8 cellular contexts compared by ENCODE assay signal in the genomic region with DNA sequence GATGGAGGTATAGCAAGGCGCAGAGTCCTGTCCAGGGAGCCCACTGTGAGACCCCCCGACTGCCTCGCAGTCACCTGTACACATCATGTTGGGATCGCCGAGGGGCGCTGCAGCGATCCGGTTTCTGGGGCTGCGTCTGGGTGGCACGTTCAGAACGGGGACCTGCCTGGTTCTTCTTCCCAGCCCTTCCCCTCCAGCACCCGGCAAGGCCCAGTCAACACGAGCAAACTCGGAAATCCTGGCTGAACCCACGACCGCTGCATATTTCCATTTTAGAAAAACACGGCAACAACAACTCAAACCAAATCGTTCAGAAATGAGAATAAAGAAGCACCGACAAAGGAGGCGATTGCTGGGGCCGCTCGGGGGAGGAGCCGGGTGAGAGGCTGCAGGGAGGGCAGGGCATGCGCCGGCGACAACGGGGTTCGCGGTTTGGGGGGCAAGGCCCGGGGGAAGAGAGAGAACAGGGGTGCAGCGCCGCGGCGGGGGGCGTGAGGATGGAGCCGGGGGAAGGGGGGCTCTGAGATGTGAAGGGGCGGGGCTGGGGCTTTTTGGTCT. TPM values are rescaled to one million over a fixed set of nuclear protein-coding genes. Genes with fewer than 3 reads are reported as not detected.
A peak's percentile ranks its signal among the peaks of the same experiment; 100 is the strongest.
DNase-seq lines count a peak whose midpoint lies in the region; ATAC-seq and TF ChIP-seq lines count a peak whose summit lies in the region.

No MANE protein-coding gene starts in this region.

- peaks cover 16% of the 10 kb centered on the region for H3K4me1 Mint-ChIP-seq in activated naive CD4-positive, alpha-beta T cell treated with anti-CD3 and anti-CD28 coated beads for 36 hours (ENCODE audit: low read depth)
- peaks cover 5% of the 10 kb centered on the region for H3K4me1 Mint-ChIP-seq in progenitor cell of endocrine pancreas (ENCODE audit: low read depth)

- peaks cover 12% of the 10 kb centered on the region for H3K4me1 ChIP-seq in PC-9 (replicated peaks; ENCODE audit: insufficient read depth)

- no peak overlapping the region for H3K27ac ChIP-seq in PC-9

- H3K36me3 ChIP-seq in PC-9 (ENCODE audit: low read depth): no peaks in the 10 kb centered on the region; the same call in 1 of the 2 replicates

- H3K4me2 ChIP-seq in PC-9: peak overlapping the region; percentile 81

- peaks cover 39% of the 10 kb centered on the region for H3K79me2 ChIP-seq in PC-9 (ENCODE audit: low read depth)

- intact Hi-C loops in PC-9 (cut with micrococcal nuclease; ENCODE audit: unreplicated experiment) (no loop called here), head of caudate nucleus (cut with DNase I) (no loop called here)
- intact Hi-C loops in activated naive CD4-positive, alpha-beta T cell treated with anti-CD3 and anti-CD28 coated beads for 36 hours (cut with micrococcal nuclease): loop anchor here (2.0 kb wide), 1 partner anchor 30 kb away; no protein-coding TSS in a partner anchor

- no peaks in the 10 kb centered on the region for H3K9me3 ChIP-seq in PC-9 (ENCODE audit: insufficient read depth, low read depth)

- H3K9me3 Mint-ChIP-seq in activated naive CD4-positive, alpha-beta T cell treated with anti-CD3 and anti-CD28 coated beads for 36 hours: no peaks in the 10 kb centered on the region
- H3K9me3 Mint-ChIP-seq in progenitor cell of endocrine pancreas (ENCODE audit: low read depth): no peaks in the 10 kb centered on the region

- no peaks in the 10 kb centered on the region for H3K36me3 Mint-ChIP-seq in activated naive CD4-positive, alpha-beta T cell treated with anti-CD3 and anti-CD28 coated beads for 36 hours (ENCODE audit: low read depth)
- peaks cover 5% of the 10 kb centered on the region for H3K36me3 Mint-ChIP-seq in progenitor cell of endocrine pancreas (ENCODE audit: insufficient read depth)

- ATAC-seq in GM21526 (IDR thresholded peaks at IDR 0.05; ENCODE audit: low FRiP score, unreplicated experiment) (peak; percentile 26), HG02678 (IDR thresholded peaks at IDR 0.05; ENCODE audit: unreplicated experiment) (no peak)

- peak overlapping the region; percentile 72 for H2AFZ ChIP-seq in PC-9

- H3K27me3 Mint-ChIP-seq in activated naive CD4-positive, alpha-beta T cell treated with anti-CD3 and anti-CD28 coated beads for 36 hours (ENCODE audit: low read depth): no peaks in the 10 kb centered on the region
- H3K27me3 Mint-ChIP-seq in progenitor cell of endocrine pancreas: peaks cover 11% of the 10 kb centered on the region

- H3K4me3 ChIP-seq in PC-9: peak overlapping the region; percentile 65

- BruUV-seq in PC-9 (replicated peaks; lab: Mats Ljungman, UMichigan): TSS peak; percentile 52

- no peaks in the 10 kb centered on the region for H4K20me1 ChIP-seq in PC-9 (ENCODE audit: insufficient read depth)

- POLR2A ChIA-PET in PC-9 (lab: Charles Lee; ENCODE audit: unreplicated experiment): no interaction called here

- TF ChIP-seq CTCF in PC-9 (conservative IDR thresholded peaks at IDR 0.05) (no peak; the same call in 1 of the 2 replicates), progenitor cell of endocrine pancreas (IDR thresholded peaks at IDR 0.05; ENCODE audit: unreplicated experiment) (peak; percentile 20)

- H3K9me2 ChIP-seq in PC-9 (ENCODE audit: insufficient read depth): no peaks in the 10 kb centered on the region

- CTCF ChIA-PET in PC-9 (lab: Charles Lee): no interaction called here
- CTCF ChIA-PET in activated naive CD4-positive, alpha-beta T cell treated with anti-CD3 and anti-CD28 coated beads for 36 hours (lab: Charles Lee): interaction anchor here (0.8 kb wide), 1 partner anchor 27 kb away, joined by 3 read pairs; no protein-coding TSS in a partner anchor

- no peaks in the 10 kb centered on the region for H3K27me3 ChIP-seq in PC-9 (ENCODE audit: insufficient read depth, low read depth)

- peak overlapping the region; percentile 90 for H3K4me3 Mint-ChIP-seq in activated naive CD4-positive, alpha-beta T cell treated with anti-CD3 and anti-CD28 coated beads for 36 hours
- peak overlapping the region; percentile 98 for H3K4me3 Mint-ChIP-seq in progenitor cell of endocrine pancreas (ENCODE audit: low read depth)

- DNase-seq in C1 segment of cervical spinal cord (lab: John Stamatoyannopoulos, UW): peak in 8 of 14 donors; percentile 12 to 55 (median 30)
- DNase-seq in PC-9: peak in 1 of 2 experiments; percentile 38
- DNase-seq in activated naive CD4-positive, alpha-beta T cell treated with anti-CD3 and anti-CD28 coated beads for 36 hours: peak; percentile 49
- peak in 41 of 42 donors; percentile 32 to 77 (median 58) for DNase-seq in head of caudate nucleus
- DNase-seq in progenitor cell of endocrine pancreas (ENCODE audit: low spot score, unreplicated experiment): peak; percentile 19
- DNase-seq in A172 (ENCODE audit: low spot score): no peak

- 0 out of 2 replicates have a peak, but pooled peaks cover 7% of the 10 kb centered on the region for H3F3A ChIP-seq in PC-9 (ENCODE audit: insufficient read depth, low read depth)

- no peak overlapping the region for H3K27ac Mint-ChIP-seq in activated naive CD4-positive, alpha-beta T cell treated with anti-CD3 and anti-CD28 coated beads for 36 hours
- H3K27ac Mint-ChIP-seq in progenitor cell of endocrine pancreas: peak overlapping the region; percentile 98

RNA-seq across cellular contexts. Expression of a gene that starts 0.6 kb away (rescaled TPM):
- total RNA-seq in PC-9 (2021) (30.5 and 32.1 TPM in 2 replicates), progenitor cell of endocrine pancreas (43.8 and 47.7 TPM in 2 replicates)
- 1 to 10 TPM; 5.8 to 7.5 TPM for total RNA-seq in activated naive CD4-positive, alpha-beta T cell treated with anti-CD3 and anti-CD28 coated beads for 36 hours
- 45.8 and 56.5 TPM in 2 replicates for total RNA-seq in A172 (2014; rRNA removed; shearing (Covaris generic))

RNA-seq across cellular contexts. Expression of a gene that starts 0.7 kb away (rescaled TPM):
- total RNA-seq in PC-9 (2021) (1.2 and 3.9 TPM in 2 replicates), progenitor cell of endocrine pancreas (1.4 and 1.8 TPM in 2 replicates)
- not detected for total RNA-seq in activated naive CD4-positive, alpha-beta T cell treated with anti-CD3 and anti-CD28 coated beads for 36 hours
- 0.41 and 0.88 TPM in 2 replicates for total RNA-seq in A172 (2014; rRNA removed; shearing (Covaris generic))

RNA-seq across cellular contexts. Expression of a gene that starts 27.6 kb away (rescaled TPM):
- 80.3 and 96.0 TPM in 2 replicates for total RNA-seq in PC-9 (2021)
- 10 to 100 TPM; 36.9 to 41.3 TPM for total RNA-seq in activated naive CD4-positive, alpha-beta T cell treated with anti-CD3 and anti-CD28 coated beads for 36 hours
- 94.7 and 98.9 TPM in 2 replicates for total RNA-seq in progenitor cell of endocrine pancreas
- total RNA-seq in A172 (2014; rRNA removed; shearing (Covaris generic)): 74.5 and 86.0 TPM in 2 replicates

RNA-seq across cellular contexts. Expression of a gene that starts 42.5 kb away (rescaled TPM):
- total RNA-seq in PC-9 (2021) (40.2 and 43.0 TPM in 2 replicates), progenitor cell of endocrine pancreas (87.1 and 94.7 TPM in 2 replicates)
- 10 to 100 TPM; 59.3 to 66.2 TPM for total RNA-seq in activated naive CD4-positive, alpha-beta T cell treated with anti-CD3 and anti-CD28 coated beads for 36 hours
- 22.3 and 37.7 TPM in 2 replicates for total RNA-seq in A172 (2014; rRNA removed; shearing (Covaris generic))

RNA-seq across cellular contexts. Expression of a gene that starts 46.6 kb away (rescaled TPM):
- total RNA-seq in PC-9 (2021) (not detected in 2 replicates), progenitor cell of endocrine pancreas (not detected in 2 replicates)
- total RNA-seq in activated naive CD4-positive, alpha-beta T cell treated with anti-CD3 and anti-CD28 coated beads for 36 hours: under 1 TPM; 0.30 to 0.45 TPM
- total RNA-seq in A172 (2014; rRNA removed; shearing (Covaris generic)): not detected in 2 replicates
